In the genomic region with DNA sequence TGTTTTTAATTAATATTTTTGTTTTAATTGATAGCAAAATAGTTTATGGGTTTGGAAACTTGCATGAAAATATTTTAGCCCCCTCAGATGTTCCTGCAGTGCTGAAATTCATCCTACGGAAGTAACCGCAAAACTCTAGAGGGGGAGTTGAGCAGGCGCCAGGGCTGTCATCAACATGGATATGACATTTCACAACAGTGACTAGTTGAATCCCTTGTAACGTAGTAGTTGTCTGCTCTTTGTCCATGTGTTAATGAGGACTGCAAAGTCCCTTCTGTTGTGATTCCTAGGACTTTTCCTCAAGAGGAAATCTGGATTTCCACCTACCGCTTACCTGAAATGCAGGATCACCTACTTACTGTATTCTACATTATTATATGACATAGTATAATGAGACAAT, we compare ENCODE assay signal across 22 cellular contexts. TPM values are rescaled to one million over a fixed set of nuclear protein-coding genes. Genes with fewer than 3 reads are reported as not detected.
DNase-seq lines count a peak whose midpoint lies in the region; ATAC-seq and TF ChIP-seq lines count a peak whose summit lies in the region.
"Had no signal": no experiment of that assay in that cellular context is flagged by ENCODE, and none has a peak within 500 bp of the region (broad histone marks: within the 10 kb centered on the region; RNA-seq: fewer than 3 reads in every experiment).

No MANE protein-coding gene starts in this region.

- intact Hi-C loops in left ventricle myocardium inferior (cut with micrococcal nuclease), result no loop called here
- intact Hi-C loops in left cardiac atrium (cut with DNase I), result no loop called here
- intact Hi-C loops in mammary epithelial cell (cut with micrococcal nuclease), result no loop called here
- intact Hi-C loops in lower leg skin (cut with DNase I; ENCODE audit: low total_unique reads), result no loop called here
- intact Hi-C loops in CD8-positive, alpha-beta T cell (cut with DNase I, micrococcal nuclease), result loop anchor here in 1 of 2 experiments (5.0 kb wide), 1 partner anchor 184 kb away; no protein-coding TSS in a partner anchor

- CTCF ChIA-PET in mammary epithelial cell (lab: Charles Lee; ENCODE audit: low non-redundant PET), result no interaction called here
- CTCF ChIA-PET in CD8-positive, alpha-beta T cell (lab: Charles Lee), result interaction anchor here (0.9 to 3.8 kb wide), 3 partner anchors 16 to 182 kb away, joined by 3 to 27 read pairs (median 4); no protein-coding TSS in a partner anchor

- H3K4me2 ChIP-seq in mammary epithelial cell (ENCODE audit: insufficient read depth, low read depth, low read length), result no peak overlapping the region
- H3K4me2 ChIP-seq: smooth muscle cell had no signal

- BruUV-seq in mammary epithelial cell (replicated peaks; lab: Mats Ljungman, UMichigan), result TSS peak; percentile 62

- H3K27ac Mint-ChIP-seq in CD8-positive, alpha-beta T cell, result no peak overlapping the region
- H3K27ac Mint-ChIP-seq: effector memory CD8-positive, alpha-beta T cell had no signal

- in situ Hi-C loops in mammary epithelial cell (cut with MboI; ENCODE audit: low sequenced_read_pairs in 2 of 2), result no loop called here

- peaks cover 21% of the 10 kb centered on the region for H3K36me3 Mint-ChIP-seq in CD8-positive, alpha-beta T cell

- H3K36me3 ChIP-seq in left ventricle myocardium inferior (peaks cover 40% of the 10 kb centered on the region), mammary epithelial cell (ENCODE audit: insufficient read depth, low read length) (no peaks in the 10 kb centered on the region), neutrophil (no peaks in the 10 kb centered on the region)
- no peaks in the 10 kb centered on the region for H3K36me3 ChIP-seq in CD8-positive, alpha-beta T cell (ENCODE audit: insufficient read depth, low read length)

- WGBS in mammary epithelial cell (ENCODE audit: low coverage, missing lambda C conversion rate), result 74% methylated on average over 5 of the region's 5 CpGs
- WGBS in lower leg skin, 2 donors, result 64 to 66% methylated on average over 5 of the region's 5 CpGs

- TF ChIP-seq CTCF in left ventricle myocardium inferior (IDR thresholded peaks at IDR 0.05; ENCODE audit: borderline replicate concordance), result no peak
- no peak for TF ChIP-seq CTCF in mammary epithelial cell (conservative IDR thresholded peaks at IDR 0.05 in 1 of 2, IDR thresholded peaks at IDR 0.05 in 1 of 2; ENCODE audit: extremely low read depth in 1 of 2, insufficient read depth in 1 of 2, low read depth in 1 of 2, low read length in 2 of 2)
- TF ChIP-seq CTCF in neutrophil (IDR thresholded peaks at IDR 0.05), result no peak
- no peak for TF ChIP-seq CTCF in lower leg skin (IDR thresholded peaks at IDR 0.05)
- no peak for TF ChIP-seq CTCF in CD8-positive, alpha-beta T cell (IDR thresholded peaks at IDR 0.05)

- peaks cover 54% of the 10 kb centered on the region for H3K4me1 ChIP-seq in left ventricle myocardium inferior
- peaks cover 17% of the 10 kb centered on the region for H3K4me1 ChIP-seq in mammary epithelial cell (ENCODE audit: insufficient read depth, low read length)
- H3K4me1 ChIP-seq in neutrophil (ENCODE audit: control insufficient read depth in 1 of 2, insufficient read depth in 1 of 2, low read depth in 1 of 2, low read length in 1 of 2), result peaks cover 10 to 14% of the 10 kb centered on the region in 2 experiments
- H3K4me1 ChIP-seq in CD8-positive, alpha-beta T cell (ENCODE audit: insufficient read depth, low read length), result no peaks in the 10 kb centered on the region
- H3K4me1 ChIP-seq: parathyroid adenoma had no signal

- dilution Hi-C loops in mammary epithelial cell (cut with HindIII; ENCODE audit: low sequenced_read_pairs), result no loop called here

- H3K4me1 Mint-ChIP-seq in CD8-positive, alpha-beta T cell (ENCODE audit: low read depth), result no peaks in the 10 kb centered on the region

- H3K27ac ChIP-seq in left ventricle myocardium inferior (replicated peaks) (peak overlapping the region; percentile 87), mammary epithelial cell (ENCODE audit: insufficient read depth, low read depth, low read length) (no peak overlapping the region), neutrophil (peak overlapping the region; percentile 53)
- no peak overlapping the region for H3K27ac ChIP-seq in CD8-positive, alpha-beta T cell (ENCODE audit: low read depth, low read length)
- H3K27ac ChIP-seq: parathyroid adenoma, SK-N-MC, upper lobe of left lung had no signal

- ATAC-seq in left cardiac atrium, result no peak
- ATAC-seq in CD8-positive, alpha-beta T cell, result no peak
- ATAC-seq: effector memory CD8-positive, alpha-beta T cell; left colon had no signal

- no peaks in the 10 kb centered on the region for H3K27me3 ChIP-seq in left ventricle myocardium inferior (ENCODE audit: low read depth)
- H3K27me3 ChIP-seq in mammary epithelial cell (ENCODE audit: insufficient read depth, low read length), result no peaks in the 10 kb centered on the region
- H3K27me3 ChIP-seq in neutrophil, result no peaks in the 10 kb centered on the region
- no peaks in the 10 kb centered on the region for H3K27me3 ChIP-seq in CD8-positive, alpha-beta T cell (ENCODE audit: insufficient read depth, low read length)
- H3K27me3 ChIP-seq: upper lobe of left lung had no signal

- no peaks in the 10 kb centered on the region for H3K9me3 ChIP-seq in left ventricle myocardium inferior (replicated peaks)
- H3K9me3 ChIP-seq in mammary epithelial cell (replicated peaks; ENCODE audit: insufficient read depth, low read length), result no peaks in the 10 kb centered on the region
- H3K9me3 ChIP-seq in neutrophil, result no peaks in the 10 kb centered on the region
- H3K9me3 ChIP-seq in CD8-positive, alpha-beta T cell (ENCODE audit: low read length), result no peaks in the 10 kb centered on the region
- H3K9me3 ChIP-seq: upper lobe of left lung had no signal

- no peak for TF ChIP-seq POLR2A in lower leg skin (IDR thresholded peaks at IDR 0.05)

- H4K20me1 ChIP-seq in mammary epithelial cell (ENCODE audit: insufficient read depth, low read length), result no peaks in the 10 kb centered on the region

- no peak overlapping the region for H2AFZ ChIP-seq in mammary epithelial cell (ENCODE audit: low read depth, low read length)
- H2AFZ ChIP-seq: parathyroid adenoma had no signal

- H3K9ac ChIP-seq in mammary epithelial cell (ENCODE audit: insufficient read depth, low read length), result no peak overlapping the region
- H3K9ac ChIP-seq: parathyroid adenoma had no signal

- no peaks in the 10 kb centered on the region for H3K79me2 ChIP-seq in mammary epithelial cell (ENCODE audit: insufficient read depth, low read length)
- H3K79me2 ChIP-seq: parathyroid adenoma had no signal

- no peaks in the 10 kb centered on the region for H3K27me3 Mint-ChIP-seq in CD8-positive, alpha-beta T cell (ENCODE audit: low read depth)
- H3K27me3 Mint-ChIP-seq: effector memory CD8-positive, alpha-beta T cell had no signal

- H3K4me3 ChIP-seq in left ventricle myocardium inferior, result no peak overlapping the region
- no peak overlapping the region for H3K4me3 ChIP-seq in mammary epithelial cell (replicated peaks in 1 of 3; ENCODE audit: insufficient read depth in 1 of 3, low read depth in 2 of 3, low read length in 3 of 3)
- peak overlapping the region in 1 of 2 experiments; percentile 18 for H3K4me3 ChIP-seq in neutrophil (ENCODE audit: low read depth in 1 of 2, low read length in 1 of 2)
- H3K4me3 ChIP-seq in lower leg skin (ENCODE audit: low read depth, poor library complexity, severe bottlenecking), result no peak overlapping the region
- H3K4me3 ChIP-seq in CD8-positive, alpha-beta T cell (ENCODE audit: low read depth, low read length), result no peak overlapping the region
- H3K4me3 ChIP-seq: SK-N-MC, smooth muscle cell, upper lobe of left lung had no signal

- H3K9me3 Mint-ChIP-seq in CD8-positive, alpha-beta T cell, result no peaks in the 10 kb centered on the region
- H3K9me3 Mint-ChIP-seq: CD8-positive, alpha-beta memory T cell; effector memory CD8-positive, alpha-beta T cell had no signal

- no peak overlapping the region for H3K4me3 Mint-ChIP-seq in CD8-positive, alpha-beta T cell
- H3K4me3 Mint-ChIP-seq: CD8-positive, alpha-beta memory T cell; effector memory CD8-positive, alpha-beta T cell had no signal

- POLR2A ChIA-PET in CD8-positive, alpha-beta T cell (lab: Charles Lee), result no interaction called here

- DNase-seq in left ventricle myocardium inferior (peak; percentile 47), left cardiac atrium (no peak), mammary epithelial cell (no peak), NCI-H510A (lab: John Stamatoyannopoulos, UW) (no peak), lower leg skin (ENCODE audit: low spot score in 2 of 2) (no peak), H4 (ENCODE audit: low spot score) (no peak)
- no peak for DNase-seq in CD8-positive, alpha-beta T cell
- DNase-seq: activated CD4-positive, alpha-beta T cell treated with anti-CD3 and anti-CD28 coated beads for 1 hour; activated gamma-delta T cell treated with Interleukin-2 at 50 U/mL for 16 hours; amygdala; CD8-positive, alpha-beta memory T cell; DND-41; effector memory CD8-positive, alpha-beta T cell; left colon; NCI-H1930; NCI-H510A treated with DMSO at 0.1 percent for 48 hours; T-helper 9 cell; upper lobe of left lung had no signal

RNA-seq across cellular contexts. Expression of gene MAP7D3, which starts 40.4 kb away (rescaled TPM):
- total RNA-seq in left ventricle myocardium inferior (13.8 TPM), left cardiac atrium (10 to 100 TPM; 11.8 to 12.5 TPM), mammary epithelial cell (10 to 100 TPM; 11.7 to 14.6 TPM), lower leg skin (1 to 10 TPM; 4.4 to 7.6 (median 5.4) TPM)
- polyA plus RNA-seq in mammary epithelial cell, result 8.1 TPM
- 20.9 TPM for polyA minus RNA-seq in mammary epithelial cell
- total RNA-seq in CD8-positive, alpha-beta T cell, result 1 to 10 TPM; 3.6 TPM
- 17.9 and 19.3 TPM in 2 replicates for total RNA-seq in H4 (2014; rRNA removed; shearing (Covaris generic))

Comparison
In these comparisons a context has a peak if more than half of its experiments do, and no peak if none do; other contexts are left out.
1. H3K27ac ChIP-seq: peak in left ventricle myocardium inferior (single experiment) and neutrophil (single experiment); none in mammary epithelial cell (single experiment) and CD8-positive, alpha-beta T cell (single experiment).